In the genomic region with DNA sequence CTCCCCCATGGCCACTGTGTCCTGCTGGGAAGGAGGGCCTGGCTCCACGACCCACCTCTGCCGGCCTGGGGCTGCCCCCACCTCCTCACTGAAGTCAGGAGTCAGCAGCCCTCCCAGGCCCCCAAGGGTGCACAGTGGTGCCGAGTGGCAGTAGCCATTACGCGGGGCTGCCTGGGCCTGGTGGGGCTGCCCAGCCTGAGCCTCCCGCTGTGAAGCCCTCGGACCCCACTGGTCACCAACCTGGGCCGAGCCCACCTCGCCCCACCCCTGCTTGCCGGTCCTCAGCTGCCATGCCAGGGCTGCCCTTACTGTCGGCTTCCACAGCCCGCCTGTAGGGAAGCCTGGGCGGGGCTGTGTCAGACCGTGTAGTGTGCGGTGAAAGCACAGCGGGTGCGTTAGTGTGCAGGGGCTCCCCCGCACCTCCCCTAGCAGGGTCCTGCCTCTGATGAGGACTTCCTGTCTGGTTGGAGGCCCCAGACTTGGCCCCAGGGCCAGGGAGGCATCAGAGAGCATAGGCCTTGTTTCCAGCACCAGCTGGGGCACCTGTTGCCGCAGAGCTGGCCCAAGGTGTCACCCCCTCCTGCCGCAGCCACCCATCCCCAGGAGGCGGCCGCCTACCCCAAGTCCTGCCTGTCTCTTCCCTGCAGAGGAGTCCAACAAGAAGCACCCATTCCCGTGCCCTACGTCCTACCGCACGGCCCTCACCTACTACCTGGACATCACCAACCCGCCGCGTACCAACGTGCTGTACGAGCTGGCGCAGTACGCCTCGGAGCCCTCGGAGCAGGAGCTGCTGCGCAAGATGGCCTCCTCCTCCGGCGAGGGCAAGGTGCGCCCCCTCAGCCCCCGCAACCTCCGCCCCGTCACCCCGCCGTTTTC, we compare ENCODE assay signal across 1 cellular context.
TF ChIP-seq lines count a peak whose summit lies in the region.

No MANE protein-coding gene starts in this region.

TF ChIP-seq in H1, 55 proteins besides CTCF, POLR2A, EP300 and RAD21:
- TF ChIP-seq BCL11A (IDR thresholded peaks at IDR 0.05; ENCODE audit: low read depth in 2 of 2, low read length in 2 of 2) = no peak
- no peak for TF ChIP-seq GABPA (IDR thresholded peaks at IDR 0.05; ENCODE audit: borderline replicate concordance, insufficient read depth, low read length)
